9 cellular contexts compared by ENCODE assay signal in genomic region chr2:9770308-9771100, GRCh38.
DNase-seq lines count a peak whose midpoint lies in the region; ATAC-seq and TF ChIP-seq lines count a peak whose summit lies in the region.
"Had no signal": no experiment of that assay in that cellular context is flagged by ENCODE, and none has a peak within 500 bp of the region (broad histone marks: within the 10 kb centered on the region; RNA-seq: fewer than 3 reads in every experiment).

No MANE protein-coding gene starts in this region.

- no peaks in the 10 kb centered on the region; the same call in 1 of the 2 replicates for H3K9me3 ChIP-seq in AG04450 (ENCODE audit: control insufficient read depth, insufficient read depth, low read length)
- no peaks in the 10 kb centered on the region for H3K9me3 ChIP-seq in liver (ENCODE audit: control insufficient read depth in 4 of 4, low read length in 3 of 4)
- H3K9me3 ChIP-seq: neutrophil had no signal

- TF ChIP-seq CTCF in AG04450 (IDR thresholded peaks at IDR 0.05; ENCODE audit: low read depth, low read length) = peak; percentile 78
- TF ChIP-seq CTCF in GM13977 (IDR thresholded peaks at IDR 0.05; ENCODE audit: extremely low read depth, insufficient read depth, missing control alignments) = peak; percentile 60
- TF ChIP-seq CTCF in dorsolateral prefrontal cortex (IDR thresholded peaks at IDR 0.05 in 54 of 56, conservative IDR thresholded peaks at IDR 0.05 in 2 of 56; ENCODE audit: low read depth in 1 of 56, partially characterized antibody in 56 of 56) = peak in 55 of 56 donors; percentile 44 to 85 (median 71)
- peak; percentile 33 for TF ChIP-seq CTCF in liver (IDR thresholded peaks at IDR 0.05; ENCODE audit: low read depth, low read length, missing input control)

- in situ Hi-C loops in GM13977 (cut with MboI; ENCODE audit: low pct_unique_long_range_greater_than_20kb, low sequenced_read_pairs, unreplicated experiment) = no loop called here

- H3K4me3 ChIP-seq in AG04450 (ENCODE audit: low read depth, low read length) = peak overlapping the region; percentile 10; the same call in 1 of the 2 replicates
- peak overlapping the region in 41 of 59 donors; percentile 2 to 51 (median 26) for H3K4me3 ChIP-seq in dorsolateral prefrontal cortex
- no peak overlapping the region for H3K4me3 ChIP-seq in liver (ENCODE audit: low read depth in 1 of 3, low read length in 3 of 3)

- CTCF ChIA-PET in AG04450 (lab: Charles Lee) = interaction anchor here (0.5 to 3.6 kb wide), 59 partner anchors 8 to 665 kb away, joined by 3 to 43 read pairs (median 4); partner anchors contain the start of genes ADAM17 and YWHAQ

- H3K27me3 ChIP-seq in AG04450 (ENCODE audit: control insufficient read depth, insufficient read depth, low read length) (no peaks in the 10 kb centered on the region), dorsolateral prefrontal cortex (no peaks in the 10 kb centered on the region), liver (ENCODE audit: control insufficient read depth in 4 of 4, insufficient read depth in 4 of 4, low read length in 3 of 4) (no peaks in the 10 kb centered on the region)
- H3K27me3 ChIP-seq: neutrophil had no signal

- POLR2A ChIA-PET in AG04450 (lab: Yijun Ruan, JAX) = interaction anchor here (0.6 to 1.6 kb wide), 2 partner anchors 73 to 140 kb away, joined by 3 to 8 read pairs; partner anchors contain the start of genes TAF1B and YWHAQ

- H3K9ac ChIP-seq in liver (ENCODE audit: low read depth in 1 of 2, low read length in 2 of 2) = no peak overlapping the region

- H3K36me3 ChIP-seq in liver (ENCODE audit: control insufficient read depth in 4 of 4, insufficient read depth in 3 of 4, low read depth in 1 of 4, low read length in 3 of 4) = no peaks in the 10 kb centered on the region
- H3K36me3 ChIP-seq: neutrophil had no signal

- DNase-seq in AG04450 (ENCODE audit: low read depth, low spot score) (peak; percentile 26), GM13977 (ENCODE audit: low spot score) (peak; percentile 78), NCI-H2196 (lab: John Stamatoyannopoulos, UW; ENCODE audit: unreplicated experiment) (peak; percentile 68), dorsolateral prefrontal cortex (peak; percentile 38 to 87 (median 79))
- peak; percentile 34 for DNase-seq in activated CD4-positive, alpha-beta T cell treated with anti-CD3 and anti-CD28 coated beads for 24 hours (ENCODE audit: low read depth in 2 of 2)
- peak; percentile 52 for DNase-seq in stimulated activated naive CD8-positive, alpha-beta T cell treated with anti-CD3 and anti-CD28 coated beads, Interleukin-15, Interleukin-2, amounts not matched to agents 100 U/mL and 50 U/mL, for 24 hours

- peak; percentile 55 to 75 for TF ChIP-seq RAD21 in liver (IDR thresholded peaks at IDR 0.05)

- WGBS in liver = 58% methylated on average over 27 of the region's 27 CpGs

- peaks cover 0 to 9% (median 0%) of the 10 kb centered on the region in 4 donors for H3K4me1 ChIP-seq in liver (ENCODE audit: control insufficient read depth in 4 of 4, insufficient read depth in 4 of 4, low read length in 3 of 4)

- intact Hi-C loops in dorsolateral prefrontal cortex (cut with DNase I) = no loop called here

- ATAC-seq in stimulated activated naive CD8-positive, alpha-beta T cell treated with anti-CD3 and anti-CD28 coated beads, Interleukin-15, Interleukin-2, amounts not matched to agents 100 U/mL and 50 U/mL, for 24 hours = peak; percentile 51
- no peak for ATAC-seq in HG03139 (IDR thresholded peaks at IDR 0.05; ENCODE audit: unreplicated experiment)

- peak overlapping the region; percentile 21 for H3K27ac ChIP-seq in AG04450 (ENCODE audit: low read depth, low read length)
- H3K27ac ChIP-seq in dorsolateral prefrontal cortex = peak overlapping the region in 56 of 59 donors; percentile 12 to 90 (median 75)
- H3K27ac ChIP-seq in liver (ENCODE audit: low read depth in 1 of 2, low read length in 2 of 2) = no peak overlapping the region
- H3K27ac ChIP-seq: neutrophil had no signal

TF ChIP-seq in liver, 16 proteins besides CTCF, POLR2A, EP300 and RAD21:
- TF ChIP-seq FOXA2 (IDR thresholded peaks at IDR 0.05) (no peak), EGR1 (IDR thresholded peaks at IDR 0.05; ENCODE audit: low read depth in 2 of 2) (no peak), TAF1 (conservative IDR thresholded peaks at IDR 0.05) (no peak), NR2F2 (IDR thresholded peaks at IDR 0.05) (no peak)

Comparison
In these comparisons a context has a peak if more than half of its experiments do, and no peak if none do; other contexts are left out.
1. DNase-seq: peak in every context shown above with its lines; median percentile 79 in dorsolateral prefrontal cortex; 78 in GM13977; 68 in NCI-H2196; 52 in stimulated activated naive CD8-positive, alpha-beta T cell treated with anti-CD3 and anti-CD28 coated beads, Interleukin-15, Interleukin-2, amounts not matched to agents 100 U/mL and 50 U/mL, for 24 hours; 34 in activated CD4-positive, alpha-beta T cell treated with anti-CD3 and anti-CD28 coated beads for 24 hours; 26 in AG04450.
2. H3K27ac ChIP-seq: peak in AG04450 (single experiment) and dorsolateral prefrontal cortex (56 of 59); none in liver (0 of 2).
3. H3K4me3 ChIP-seq: peak in AG04450 (single experiment) and dorsolateral prefrontal cortex (41 of 59); none in liver (0 of 3).
4. Peak in every context shown above with its lines, with median percentiles within 50 percentile points of each other: CTCF ChIP-seq.